15 cellular contexts compared by ENCODE assay signal in the genomic region with DNA sequence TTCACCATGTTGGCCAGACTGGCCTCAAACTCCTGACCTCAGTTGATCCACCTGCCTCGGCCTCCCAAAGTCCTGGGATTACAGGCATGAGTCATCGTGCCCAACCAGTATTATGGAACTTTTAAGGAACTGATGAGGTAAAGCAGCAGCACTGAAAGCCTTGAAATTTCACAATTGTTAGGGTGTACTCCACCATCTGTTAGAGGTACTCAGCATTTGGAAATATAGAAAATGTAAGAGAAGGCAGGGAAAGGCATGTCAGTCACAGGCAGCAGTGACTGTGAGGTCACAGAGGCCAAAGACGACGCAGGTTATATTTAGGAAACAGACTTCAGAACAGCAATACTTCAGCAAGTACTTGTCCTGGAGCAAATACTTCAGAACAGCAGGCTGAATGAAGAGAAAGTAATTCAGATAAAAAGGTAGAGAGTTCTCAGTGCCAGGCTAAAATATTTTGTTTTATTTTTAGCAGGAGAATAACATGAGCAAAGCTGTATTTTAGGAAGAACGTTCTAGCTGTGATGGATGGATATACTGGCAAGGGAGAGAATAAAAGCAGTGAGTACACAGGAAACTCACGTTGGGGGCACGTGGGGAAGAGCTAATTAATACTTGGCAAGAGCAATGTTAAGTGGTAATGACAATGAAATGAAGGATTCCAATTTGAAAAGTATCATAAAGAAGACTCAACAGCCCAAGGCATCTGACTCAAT.
DNase-seq lines count a peak whose midpoint lies in the region; ATAC-seq and TF ChIP-seq lines count a peak whose summit lies in the region.
"Had no signal": no experiment of that assay in that cellular context is flagged by ENCODE, and none has a peak within 500 bp of the region (broad histone marks: within the 10 kb centered on the region; RNA-seq: fewer than 3 reads in every experiment).

No MANE protein-coding gene starts in this region.

- no peak overlapping the region for H3K4me3 Mint-ChIP-seq in activated T-cell treated with anti-CD3 and anti-CD28 coated beads, Interleukin-2, amount 50 U/mL, for 24 hours
- H3K4me3 Mint-ChIP-seq: CD8-positive, alpha-beta T cell had no signal

- no peaks in the 10 kb centered on the region for H3K9me3 Mint-ChIP-seq in activated T-cell treated with anti-CD3 and anti-CD28 coated beads, Interleukin-2, amount 50 U/mL, for 24 hours
- H3K9me3 Mint-ChIP-seq: activated T-helper 2 cell treated with anti-CD3 and anti-CD28 coated beads, Interferon-gamma antibody, Interleukin-2, Interleukin-4, amounts not matched to agents 10 μg/mL and 5 μg/mL and 100 μg/mL, durations not matched to agents 14 hours and 24 hours and 36 hours; CD8-positive, alpha-beta T cell had no signal

- H3K27me3 Mint-ChIP-seq in activated T-cell treated with anti-CD3 and anti-CD28 coated beads, Interleukin-2, amount 50 U/mL, for 24 hours: no peaks in the 10 kb centered on the region

- peak; percentile 23 for TF ChIP-seq EP300 in stomach (IDR thresholded peaks at IDR 0.05)

- DNase-seq in M059J (ENCODE audit: low read depth) (peak; percentile 59), adipocyte (ENCODE audit: low read depth) (peak; percentile 64), cardiac muscle cell (ENCODE audit: low read depth in 1 of 2, low spot score in 1 of 2) (peak; percentile 47 to 52), stomach (no peak), amniotic stem cell (lab: John Stamatoyannopoulos, UW) (no peak)
- no peak for DNase-seq in activated T-cell treated with anti-CD3 and anti-CD28 coated beads, Interleukin-2, amount 50 U/mL, for 24 hours
- DNase-seq: activated CD4-positive, alpha-beta T cell treated with anti-CD3 and anti-CD28 coated beads, Interleukin-2, amount 50 U/mL, for 1 hour; CD8-positive, alpha-beta T cell; NCI-H2081 treated with DMSO at 0.1 percent for 48 hours; T-helper 2 cell had no signal

- WGBS in stomach, 5 donors: 63 to 81% (median 74%) methylated on average over 7 of the region's 7 CpGs

- H3K27me3 ChIP-seq in adipocyte (replicated peaks; ENCODE audit: control insufficient read depth, insufficient read depth, low read length) (no peaks in the 10 kb centered on the region), cardiac muscle cell (no peaks in the 10 kb centered on the region), stomach (no peaks in the 10 kb centered on the region)

- no peak for ATAC-seq in HG03175 (IDR thresholded peaks at IDR 0.05; ENCODE audit: unreplicated experiment)
- ATAC-seq: CD8-positive, alpha-beta T cell; sciatic nerve had no signal

- peaks cover 20% of the 10 kb centered on the region for H3K36me3 Mint-ChIP-seq in activated T-cell treated with anti-CD3 and anti-CD28 coated beads, Interleukin-2, amount 50 U/mL, for 24 hours (ENCODE audit: low read depth)

- H3K36me3 ChIP-seq in adipocyte (ENCODE audit: control insufficient read depth, insufficient read depth, low read length, severe bottlenecking): no peaks in the 10 kb centered on the region
- H3K36me3 ChIP-seq in cardiac muscle cell: no peaks in the 10 kb centered on the region
- peaks cover 0 to 1% (median 0%) of the 10 kb centered on the region in 4 donors for H3K36me3 ChIP-seq in stomach

- TF ChIP-seq CTCF in cardiac muscle cell (IDR thresholded peaks at IDR 0.05; ENCODE audit: low read depth, low read length) (no peak), stomach (IDR thresholded peaks at IDR 0.05) (no peak)

- H3K27ac ChIP-seq in cardiac muscle cell (peak overlapping the region; percentile 84), stomach (peak overlapping the region in 2 of 5 donors; percentile 53 to 72)
- H3K27ac ChIP-seq: epithelial cell of prostate, KMS-11 had no signal

- no peak overlapping the region for H3K4me3 ChIP-seq in adipocyte (ENCODE audit: low read length)
- H3K4me3 ChIP-seq in cardiac muscle cell: no peak overlapping the region
- H3K4me3 ChIP-seq in stomach: no peak overlapping the region

- H3K9me3 ChIP-seq in adipocyte (ENCODE audit: control insufficient read depth, low read length): no peaks in the 10 kb centered on the region
- H3K9me3 ChIP-seq in cardiac muscle cell (ENCODE audit: low read depth): no peaks in the 10 kb centered on the region
- H3K9me3 ChIP-seq in stomach: no peaks in the 10 kb centered on the region

- TF ChIP-seq POLR2A in stomach (IDR thresholded peaks at IDR 0.05): no peak

- H3K4me1 Mint-ChIP-seq in activated T-cell treated with anti-CD3 and anti-CD28 coated beads, Interleukin-2, amount 50 U/mL, for 24 hours (ENCODE audit: low read depth): peaks cover 46% of the 10 kb centered on the region

- no peak overlapping the region for H3K27ac Mint-ChIP-seq in activated T-cell treated with anti-CD3 and anti-CD28 coated beads, Interleukin-2, amount 50 U/mL, for 24 hours
- H3K27ac Mint-ChIP-seq: activated T-helper 2 cell treated with anti-CD3 and anti-CD28 coated beads, Interferon-gamma antibody, Interleukin-2, Interleukin-4, amounts not matched to agents 10 μg/mL and 5 μg/mL and 100 μg/mL, durations not matched to agents 14 hours and 24 hours and 36 hours; CD8-positive, alpha-beta T cell had no signal

- no peak overlapping the region for H3K9ac ChIP-seq in adipocyte (ENCODE audit: low read length)
- H3K9ac ChIP-seq: KMS-11 had no signal

- intact Hi-C loops in stomach (cut with DNase I; ENCODE audit: low total_unique reads): no loop called here

- H3K4me1 ChIP-seq in adipocyte (ENCODE audit: control insufficient read depth, insufficient read depth, low read length): no peaks in the 10 kb centered on the region
- H3K4me1 ChIP-seq in cardiac muscle cell (ENCODE audit: low read depth): peaks cover 44% of the 10 kb centered on the region
- H3K4me1 ChIP-seq in stomach: peaks cover 0 to 20% (median 11%) of the 10 kb centered on the region in 4 donors

Comparison
In these comparisons a context has a peak if more than half of its experiments do, and no peak if none do; other contexts are left out.
1. DNase-seq: peak in M059J (single experiment), adipocyte (single experiment) and cardiac muscle cell (2 of 2); none in stomach (single experiment), amniotic stem cell (single experiment) and activated T-cell treated with anti-CD3 and anti-CD28 coated beads, Interleukin-2, amount 50 U/mL, for 24 hours (single experiment).